In the genomic region with DNA sequence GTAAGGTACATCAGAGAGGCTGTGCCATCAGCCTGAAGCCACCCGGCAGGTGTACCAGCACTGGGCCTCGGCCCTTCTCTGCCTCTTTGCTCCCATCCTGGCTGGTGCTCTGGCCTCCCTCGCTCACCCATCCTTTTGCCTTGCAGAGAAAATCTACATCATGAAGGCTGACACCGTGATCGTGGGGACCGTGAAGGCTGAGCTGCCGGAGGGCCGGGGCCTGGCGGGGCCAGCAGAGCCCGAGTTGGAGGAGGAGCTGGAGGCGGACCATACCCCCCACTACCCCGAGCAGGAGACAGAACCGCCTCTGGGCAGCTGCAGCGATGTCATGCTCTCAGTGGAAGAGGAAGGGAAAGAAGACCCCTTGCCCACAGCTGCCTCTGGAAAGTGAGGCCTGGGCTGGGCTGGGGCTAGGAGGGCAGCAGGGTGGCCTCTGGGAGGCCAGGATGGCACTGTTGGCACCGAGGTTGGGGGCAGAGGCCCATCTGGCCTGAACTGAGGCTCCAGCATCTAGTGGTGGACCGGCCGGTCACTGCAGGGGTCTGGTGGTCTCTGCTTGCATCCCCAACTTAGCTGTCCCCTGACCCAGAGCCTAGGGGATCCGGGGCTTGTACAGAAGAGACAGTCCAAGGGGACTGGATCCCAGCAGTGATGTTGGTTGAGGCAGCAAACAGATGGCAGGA, we compare ENCODE assay signal across 20 cellular contexts. TPM values are rescaled to one million over a fixed set of nuclear protein-coding genes. Genes with fewer than 3 reads are reported as not detected.
DNase-seq lines count a peak whose midpoint lies in the region; ATAC-seq and TF ChIP-seq lines count a peak whose summit lies in the region.
"Had no signal": no experiment of that assay in that cellular context is flagged by ENCODE, and none has a peak within 500 bp of the region (broad histone marks: within the 10 kb centered on the region; RNA-seq: fewer than 3 reads in every experiment).

No MANE protein-coding gene starts in this region.

- H3K4me3 ChIP-seq in right atrium auricular region (no peak overlapping the region), vagina (no peak overlapping the region)
- H3K4me3 ChIP-seq: esophagus squamous epithelium, tibial artery had no signal

- H3K4me1 Mint-ChIP-seq in activated B cell treated with CpG ODN at 0.5 μM for 24 hours = peaks cover 63% of the 10 kb centered on the region
- H3K4me1 Mint-ChIP-seq in naive thymus-derived CD8-positive, alpha-beta T cell = peaks cover 16 to 49% (median 31%) of the 10 kb centered on the region in 4 donors

- H3K36me3 Mint-ChIP-seq in activated B cell treated with CpG ODN at 0.5 μM for 24 hours (ENCODE audit: low read depth) = no peaks in the 10 kb centered on the region
- no peaks in the 10 kb centered on the region for H3K36me3 Mint-ChIP-seq in naive thymus-derived CD8-positive, alpha-beta T cell

- peak overlapping the region; percentile 35 for H3K27ac Mint-ChIP-seq in activated B cell treated with CpG ODN at 0.5 μM for 24 hours
- H3K27ac Mint-ChIP-seq in naive thymus-derived CD8-positive, alpha-beta T cell = peak overlapping the region in 6 of 10 donors; percentile 32 to 96 (median 60)

- H3K4me3 Mint-ChIP-seq in activated B cell treated with CpG ODN at 0.5 μM for 24 hours = no peak overlapping the region
- no peak overlapping the region for H3K4me3 Mint-ChIP-seq in naive thymus-derived CD8-positive, alpha-beta T cell
- H3K4me3 Mint-ChIP-seq: nephron had no signal

- H3K27me3 Mint-ChIP-seq in activated B cell treated with CpG ODN at 0.5 μM for 24 hours = no peaks in the 10 kb centered on the region
- H3K27me3 Mint-ChIP-seq in naive thymus-derived CD8-positive, alpha-beta T cell = no peaks in the 10 kb centered on the region

- TF ChIP-seq POLR2A in vagina (IDR thresholded peaks at IDR 0.05) = no peak

- H3K27ac ChIP-seq in right atrium auricular region = peak overlapping the region; percentile 58 to 63
- peak overlapping the region; percentile 84 for H3K27ac ChIP-seq in vagina

- intact Hi-C loops in left ventricle myocardium superior (cut with micrococcal nuclease) (no loop called here), activated B cell treated with CpG ODN at 0.5 μM for 24 hours (cut with micrococcal nuclease) (loop anchor here (5.0 kb wide), 1 partner anchor 40 kb away; no protein-coding TSS in a partner anchor), vagina (cut with DNase I) (no loop called here)

- POLR2A ChIA-PET in activated B cell treated with CpG ODN at 0.5 μM for 24 hours (lab: Charles Lee) = interaction anchor here (0.5 to 7.7 kb wide), 6 partner anchors 9 to 123 kb away, joined by 4 to 86 read pairs (median 6); a partner anchor contains a TSS
- POLR2A ChIA-PET in naive thymus-derived CD8-positive, alpha-beta T cell (lab: Charles Lee) = interaction anchor here (0.9 to 7.8 kb wide), 4 partner anchors 8 to 23 kb away, joined by 3 to 67 read pairs (median 4); no protein-coding TSS in a partner anchor

- H3K36me3 ChIP-seq in right atrium auricular region (no peaks in the 10 kb centered on the region), vagina (no peaks in the 10 kb centered on the region)
- H3K36me3 ChIP-seq: esophagus squamous epithelium, tibial artery had no signal

- H3K4me1 ChIP-seq in right atrium auricular region (peaks cover 0 to 21% of the 10 kb centered on the region in 2 donors), vagina (peaks cover 14% of the 10 kb centered on the region)

- no peaks in the 10 kb centered on the region for H3K9me3 ChIP-seq in right atrium auricular region
- H3K9me3 ChIP-seq in vagina = no peaks in the 10 kb centered on the region
- H3K9me3 ChIP-seq: esophagus squamous epithelium, tibial artery had no signal

- H3K27me3 ChIP-seq in right atrium auricular region = no peaks in the 10 kb centered on the region
- H3K27me3 ChIP-seq in vagina = no peaks in the 10 kb centered on the region
- H3K27me3 ChIP-seq: tibial artery had no signal

- ATAC-seq in left ventricle myocardium superior (no peak), activated B cell treated with CpG ODN at 0.5 μM for 24 hours (ENCODE audit: low read depth) (no peak), HG03442 (IDR thresholded peaks at IDR 0.05; ENCODE audit: unreplicated experiment) (no peak), HG03095 (IDR thresholded peaks at IDR 0.05; ENCODE audit: unreplicated experiment) (no peak)
- ATAC-seq in naive thymus-derived CD8-positive, alpha-beta T cell = no peak

- TF ChIP-seq CTCF in right atrium auricular region (IDR thresholded peaks at IDR 0.05) (no peak), activated B cell treated with CpG ODN at 0.5 μM for 24 hours (IDR thresholded peaks at IDR 0.05) (no peak), vagina (IDR thresholded peaks at IDR 0.05) (no peak)

- CTCF ChIA-PET in activated B cell treated with CpG ODN at 0.5 μM for 24 hours (lab: Charles Lee) = interaction anchor here (1.7 kb wide), 1 partner anchor 17 kb away, joined by 7 read pairs; no protein-coding TSS in a partner anchor

- DNase-seq in right atrium auricular region (ENCODE audit: low spot score) (no peak), left ventricle myocardium superior (no peak), activated B cell treated with CpG ODN at 0.5 μM for 24 hours (no peak), vagina (ENCODE audit: extremely low spot score in 2 of 2) (no peak), AG20443 (ENCODE audit: low spot score) (no peak)
- no peak for DNase-seq in naive thymus-derived CD8-positive, alpha-beta T cell
- DNase-seq: ACHN; activated CD4-positive, CD25-positive, alpha-beta regulatory T cell treated with anti-CD3 and anti-CD28 coated beads, Interleukin-2, amount 50 U/mL, for 72 hours; activated CD8-positive, alpha-beta memory T cell treated with anti-CD3 and anti-CD28 coated beads, Interleukin-2, amount 50 U/mL, for 48 hours; amniotic stem cell; central memory CD4-positive, alpha-beta T cell; effector CD4-positive, alpha-beta T cell; esophagus squamous epithelium; NCI-H1417; NCI-H526 treated with DMSO at 0.1 percent for 48 hours; T-helper 2 cell had no signal

- no peaks in the 10 kb centered on the region for H3K9me3 Mint-ChIP-seq in activated B cell treated with CpG ODN at 0.5 μM for 24 hours
- no peaks in the 10 kb centered on the region for H3K9me3 Mint-ChIP-seq in naive thymus-derived CD8-positive, alpha-beta T cell
- H3K9me3 Mint-ChIP-seq: nephron had no signal

RNA-seq across cellular contexts. Expression of a gene that starts 24.5 kb away (rescaled TPM):
- 10 to 100 TPM; 17.0 to 25.6 TPM for total RNA-seq in right atrium auricular region
- 13.0 TPM for total RNA-seq in left ventricle myocardium superior
- 89.0 and 98.6 TPM in 2 replicates for total RNA-seq in activated B cell treated with CpG ODN at 0.5 μM for 24 hours
- total RNA-seq in naive thymus-derived CD8-positive, alpha-beta T cell = 10 to 100 TPM; 16.5 to 18.4 TPM
- 10 to 100 TPM; 19.7 to 64.6 (median 21.8) TPM for polyA plus RNA-seq in naive thymus-derived CD8-positive, alpha-beta T cell
- 41.0 TPM for total RNA-seq in vagina
